ENCODE assay signal across 1 cellular context in the genomic region with DNA sequence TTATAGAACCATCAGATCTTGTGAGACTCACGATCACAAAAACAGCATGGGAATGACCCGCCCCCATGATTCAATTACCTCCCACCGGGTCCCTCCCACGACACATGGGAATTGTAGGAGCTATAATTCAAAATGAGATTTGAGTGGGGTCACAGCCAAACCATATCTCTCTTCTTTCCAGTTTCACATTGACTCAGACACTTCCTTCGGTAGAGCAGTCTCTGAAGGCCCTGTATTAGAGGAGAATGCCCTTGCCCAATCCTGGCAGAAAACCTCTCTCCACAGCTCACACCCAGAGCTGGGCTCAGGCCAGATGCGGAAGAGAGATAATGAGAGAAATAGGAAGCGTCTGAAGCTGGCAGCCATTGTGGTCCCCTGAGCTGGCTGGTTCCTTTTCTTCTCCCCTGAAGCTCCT.
TF ChIP-seq lines count a peak whose summit lies in the region.

No MANE protein-coding gene starts in this region.

TF ChIP-seq in GM23338, 12 proteins besides CTCF, POLR2A, EP300 and RAD21 (continued from another document):
- TF ChIP-seq, protein P1, sequence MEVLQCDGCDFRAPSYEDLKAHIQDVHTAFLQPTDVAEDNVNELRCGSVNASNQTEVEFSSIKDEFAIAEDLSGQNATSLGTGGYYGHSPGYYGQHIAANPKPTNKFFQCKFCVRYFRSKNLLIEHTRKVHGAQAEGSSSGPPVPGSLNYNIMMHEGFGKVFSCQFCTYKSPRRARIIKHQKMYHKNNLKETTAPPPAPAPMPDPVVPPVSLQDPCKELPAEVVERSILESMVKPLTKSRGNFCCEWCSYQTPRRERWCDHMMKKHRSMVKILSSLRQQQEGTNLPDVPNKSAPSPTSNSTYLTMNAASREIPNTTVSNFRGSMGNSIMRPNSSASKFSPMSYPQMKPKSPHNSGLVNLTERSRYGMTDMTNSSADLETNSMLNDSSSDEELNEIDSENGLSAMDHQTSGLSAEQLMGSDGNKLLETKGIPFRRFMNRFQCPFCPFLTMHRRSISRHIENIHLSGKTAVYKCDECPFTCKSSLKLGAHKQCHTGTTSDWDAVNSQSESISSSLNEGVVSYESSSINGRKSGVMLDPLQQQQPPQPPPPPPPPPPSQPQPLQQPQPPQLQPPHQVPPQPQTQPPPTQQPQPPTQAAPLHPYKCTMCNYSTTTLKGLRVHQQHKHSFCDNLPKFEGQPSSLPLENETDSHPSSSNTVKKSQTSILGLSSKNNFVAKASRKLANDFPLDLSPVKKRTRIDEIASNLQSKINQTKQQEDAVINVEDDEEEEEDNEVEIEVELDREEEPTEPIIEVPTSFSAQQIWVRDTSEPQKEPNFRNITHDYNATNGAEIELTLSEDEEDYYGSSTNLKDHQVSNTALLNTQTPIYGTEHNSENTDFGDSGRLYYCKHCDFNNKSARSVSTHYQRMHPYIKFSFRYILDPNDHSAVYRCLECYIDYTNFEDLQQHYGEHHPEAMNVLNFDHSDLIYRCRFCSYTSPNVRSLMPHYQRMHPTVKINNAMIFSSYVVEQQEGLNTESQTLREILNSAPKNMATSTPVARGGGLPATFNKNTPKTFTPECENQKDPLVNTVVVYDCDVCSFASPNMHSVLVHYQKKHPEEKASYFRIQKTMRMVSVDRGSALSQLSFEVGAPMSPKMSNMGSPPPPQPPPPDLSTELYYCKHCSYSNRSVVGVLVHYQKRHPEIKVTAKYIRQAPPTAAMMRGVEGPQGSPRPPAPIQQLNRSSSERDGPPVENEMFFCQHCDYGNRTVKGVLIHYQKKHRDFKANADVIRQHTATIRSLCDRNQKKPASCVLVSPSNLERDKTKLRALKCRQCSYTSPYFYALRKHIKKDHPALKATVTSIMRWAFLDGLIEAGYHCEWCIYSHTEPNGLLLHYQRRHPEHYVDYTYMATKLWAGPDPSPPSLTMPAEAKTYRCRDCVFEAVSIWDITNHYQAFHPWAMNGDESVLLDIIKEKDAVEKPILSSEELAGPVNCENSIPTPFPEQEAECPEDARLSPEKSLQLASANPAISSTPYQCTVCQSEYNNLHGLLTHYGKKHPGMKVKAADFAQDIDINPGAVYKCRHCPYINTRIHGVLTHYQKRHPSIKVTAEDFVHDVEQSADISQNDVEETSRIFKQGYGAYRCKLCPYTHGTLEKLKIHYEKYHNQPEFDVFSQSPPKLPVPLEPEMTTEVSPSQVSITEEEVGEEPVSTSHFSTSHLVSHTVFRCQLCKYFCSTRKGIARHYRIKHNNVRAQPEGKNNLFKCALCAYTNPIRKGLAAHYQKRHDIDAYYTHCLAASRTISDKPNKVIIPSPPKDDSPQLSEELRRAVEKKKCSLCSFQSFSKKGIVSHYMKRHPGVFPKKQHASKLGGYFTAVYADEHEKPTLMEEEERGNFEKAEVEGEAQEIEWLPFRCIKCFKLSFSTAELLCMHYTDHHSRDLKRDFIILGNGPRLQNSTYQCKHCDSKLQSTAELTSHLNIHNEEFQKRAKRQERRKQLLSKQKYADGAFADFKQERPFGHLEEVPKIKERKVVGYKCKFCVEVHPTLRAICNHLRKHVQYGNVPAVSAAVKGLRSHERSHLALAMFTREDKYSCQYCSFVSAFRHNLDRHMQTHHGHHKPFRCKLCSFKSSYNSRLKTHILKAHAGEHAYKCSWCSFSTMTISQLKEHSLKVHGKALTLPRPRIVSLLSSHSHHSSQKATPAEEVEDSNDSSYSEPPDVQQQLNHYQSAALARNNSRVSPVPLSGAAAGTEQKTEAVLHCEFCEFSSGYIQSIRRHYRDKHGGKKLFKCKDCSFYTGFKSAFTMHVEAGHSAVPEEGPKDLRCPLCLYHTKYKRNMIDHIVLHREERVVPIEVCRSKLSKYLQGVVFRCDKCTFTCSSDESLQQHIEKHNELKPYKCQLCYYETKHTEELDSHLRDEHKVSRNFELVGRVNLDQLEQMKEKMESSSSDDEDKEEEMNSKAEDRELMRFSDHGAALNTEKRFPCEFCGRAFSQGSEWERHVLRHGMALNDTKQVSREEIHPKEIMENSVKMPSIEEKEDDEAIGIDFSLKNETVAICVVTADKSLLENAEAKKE (CRISPR knock-in tag; IDR thresholded peaks at IDR 0.05), result no peak
- no peak for TF ChIP-seq NANOG (IDR thresholded peaks at IDR 0.05; ENCODE audit: borderline replicate concordance)
TF ChIP-seq in GM23338: peak in this region for 0.
